ENCODE assay signal across 8 cellular contexts in the genomic region with DNA sequence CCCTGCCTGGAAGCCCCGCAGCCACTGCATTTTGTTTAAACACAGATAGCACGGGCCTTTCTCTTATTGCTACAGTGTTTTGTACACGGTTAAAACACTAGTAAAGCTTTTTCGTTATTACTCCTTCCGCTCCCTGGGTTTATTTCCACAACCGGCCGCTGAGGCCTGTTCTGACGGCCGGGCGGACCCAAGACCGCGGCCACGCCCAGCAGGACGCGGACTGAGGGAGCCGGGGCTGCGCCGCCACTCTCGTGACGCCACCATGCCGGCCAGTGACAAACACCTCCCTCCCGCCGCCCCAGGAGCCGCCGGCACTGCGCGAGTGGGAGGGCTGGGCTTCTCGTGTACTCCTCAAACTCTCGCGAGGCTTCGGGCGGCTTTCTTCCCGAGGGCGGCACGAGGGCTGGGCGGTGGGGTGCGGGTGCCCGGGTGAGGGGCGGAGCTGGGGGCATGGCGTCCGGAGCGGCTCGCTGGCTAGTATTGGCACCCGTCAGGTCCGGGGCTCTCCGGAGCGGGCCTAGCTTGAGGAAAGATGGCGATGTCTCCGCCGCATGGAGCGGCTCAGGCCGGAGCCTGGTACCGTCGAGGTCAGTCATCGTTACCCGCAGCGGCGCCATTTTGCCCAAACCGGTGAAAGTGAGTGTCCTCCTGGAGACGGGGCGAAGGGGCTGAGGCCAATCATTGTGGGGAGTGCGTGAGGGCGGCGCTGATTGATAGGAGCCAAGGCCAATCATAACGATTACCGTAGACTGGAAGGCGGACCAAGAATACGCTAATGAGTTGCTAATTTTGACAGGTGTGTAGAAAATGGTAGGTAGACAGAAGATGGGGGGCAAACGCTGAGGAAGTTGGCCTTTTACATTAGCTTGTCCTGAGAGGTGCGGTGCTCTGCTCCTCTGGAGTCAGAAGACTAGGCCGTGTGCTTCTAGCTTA. TPM values are rescaled to one million over a fixed set of nuclear protein-coding genes. Genes with fewer than 3 reads are reported as not detected.
DNase-seq lines count a peak whose midpoint lies in the region; ATAC-seq and TF ChIP-seq lines count a peak whose summit lies in the region.

A gene with protein sequence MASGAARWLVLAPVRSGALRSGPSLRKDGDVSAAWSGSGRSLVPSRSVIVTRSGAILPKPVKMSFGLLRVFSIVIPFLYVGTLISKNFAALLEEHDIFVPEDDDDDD (plus strand): TSS at position 382 of the 933 bp plus-strand sequence. CDS start 69 bp downstream, at position 451.

- intact Hi-C loops in activated CD4-positive, alpha-beta T cell treated with anti-CD3 and anti-CD28 coated beads, Interleukin-2, amount 10 ng/mL, durations not matched to agents 24 days and 14 days (cut with micrococcal nuclease): loop anchor here (1.0 to 10.0 kb wide), 4 partner anchors 9 to 245 kb away; a partner anchor contains a TSS
- intact Hi-C loops in colonic mucosa (cut with DNase I): no loop called here

- H3K27ac ChIP-seq in colonic mucosa (peak within 1 kb of the TSS; percentile 94), layer of hippocampus (ENCODE audit: low read depth, low read length) (peak within 1 kb of the TSS; percentile 99)

- no peaks in the 10 kb centered on the region for H3K9me3 Mint-ChIP-seq in activated CD4-positive, alpha-beta T cell treated with anti-CD3 and anti-CD28 coated beads, Interleukin-2, amount 10 ng/mL, durations not matched to agents 24 days and 14 days

- H3K36me3 Mint-ChIP-seq in activated CD4-positive, alpha-beta T cell treated with anti-CD3 and anti-CD28 coated beads, Interleukin-2, amount 10 ng/mL, durations not matched to agents 24 days and 14 days (ENCODE audit: low read depth): peaks cover 26% of the 10 kb centered on the region

- DNase-seq in BJ (ENCODE audit: low read depth): peak; percentile 78
- DNase-seq in NCI-H526 treated with DMSO at 0.1 percent for 48 hours (lab: John Stamatoyannopoulos, UW): peak; percentile 90
- peak; percentile 99 for DNase-seq in activated CD4-positive, alpha-beta T cell treated with anti-CD3 and anti-CD28 coated beads, Interleukin-2, amount 10 ng/mL, durations not matched to agents 24 days and 14 days
- DNase-seq in colonic mucosa: peak; percentile 100
- DNase-seq in stimulated activated CD4-positive, alpha-beta T cell treated with anti-CD3 and anti-CD28 coated beads, Interleukin-1b, Interleukin-23, amount 100 ng/mL, for 4 hours (ENCODE audit: low read depth in 2 of 2): peak; percentile 96

- H3K9ac ChIP-seq in colonic mucosa (ENCODE audit: low read depth in 2 of 2, low read length in 2 of 2): peak within 1 kb of the TSS; percentile 96 to 99

- H3K27me3 ChIP-seq in BJ (ENCODE audit: control insufficient read depth, insufficient read depth, low read length): no peaks in the 10 kb centered on the region
- no peaks in the 10 kb centered on the region for H3K27me3 ChIP-seq in colonic mucosa
- no peaks in the 10 kb centered on the region for H3K27me3 ChIP-seq in layer of hippocampus (ENCODE audit: control insufficient read depth, insufficient read depth, low read length)

- POLR2A ChIA-PET in BJ (lab: Charles Lee): interaction anchor here (0.6 to 1.3 kb wide), 3 partner anchors 11 to 296 kb away, joined by 3 to 29 read pairs (median 5); a partner anchor contains a TSS

- TF ChIP-seq CTCF in BJ (IDR thresholded peaks at IDR 0.05; ENCODE audit: insufficient read depth, low read depth, low read length): no peak
- TF ChIP-seq CTCF in colonic mucosa (IDR thresholded peaks at IDR 0.05): no peak

- H3K9me3 ChIP-seq in colonic mucosa: no peaks in the 10 kb centered on the region

- peaks cover 7% of the 10 kb centered on the region for H3K4me1 ChIP-seq in colonic mucosa

- H3K36me3 ChIP-seq in BJ (ENCODE audit: control insufficient read depth, insufficient read depth, low read length) (peaks cover 15% of the 10 kb centered on the region), colonic mucosa (peaks cover 6% of the 10 kb centered on the region)

- peak within 1 kb of the TSS; percentile 92 for H3K4me3 Mint-ChIP-seq in activated CD4-positive, alpha-beta T cell treated with anti-CD3 and anti-CD28 coated beads, Interleukin-2, amount 10 ng/mL, durations not matched to agents 24 days and 14 days

- CTCF ChIA-PET in BJ (lab: Yijun Ruan, JAX): interaction anchor here (0.6 to 1.5 kb wide), 6 partner anchors 10 to 394 kb away, joined by 3 to 8 read pairs (median 4); no protein-coding TSS in a partner anchor

- peak within 1 kb of the TSS; percentile 93 for H3K27ac Mint-ChIP-seq in activated CD4-positive, alpha-beta T cell treated with anti-CD3 and anti-CD28 coated beads, Interleukin-2, amount 10 ng/mL, durations not matched to agents 24 days and 14 days

- no peaks in the 10 kb centered on the region for H3K27me3 Mint-ChIP-seq in activated CD4-positive, alpha-beta T cell treated with anti-CD3 and anti-CD28 coated beads, Interleukin-2, amount 10 ng/mL, durations not matched to agents 24 days and 14 days

- H3K4me3 ChIP-seq in BJ (ENCODE audit: low read depth, low read length) (peak within 1 kb of the TSS; percentile 80), colonic mucosa (peak within 1 kb of the TSS; percentile 65)

- peak; percentile 87 for ATAC-seq in GM19324 (IDR thresholded peaks at IDR 0.05; ENCODE audit: low FRiP score, unreplicated experiment)
- peak; percentile 63 for ATAC-seq in HG03469 (IDR thresholded peaks at IDR 0.05; ENCODE audit: unreplicated experiment)

- H3K4me1 Mint-ChIP-seq in activated CD4-positive, alpha-beta T cell treated with anti-CD3 and anti-CD28 coated beads, Interleukin-2, amount 10 ng/mL, durations not matched to agents 24 days and 14 days: peaks cover 28% of the 10 kb centered on the region

RNA-seq across cellular contexts. Expression of the gene that starts here (rescaled TPM):
- polyA plus RNA-seq in BJ (2011; rRNA removed): 32.3 and 35.7 TPM in 2 replicates
- 3.6 and 10.9 TPM in 2 replicates for polyA minus RNA-seq in BJ (2011; rRNA and poly(A)+ RNA removed)
- 54.4 and 58.7 TPM in 2 replicates for total RNA-seq in activated CD4-positive, alpha-beta T cell treated with anti-CD3 and anti-CD28 coated beads, Interleukin-2, amount 10 ng/mL, durations not matched to agents 24 days and 14 days
- total RNA-seq in colonic mucosa: 100 to 1,000 TPM; 125 to 135 TPM

Comparison
In these comparisons a context has a peak if more than half of its experiments do, and no peak if none do; other contexts are left out.
1. Peak in every context shown above with its lines: DNase-seq, ATAC-seq, H3K4me3 ChIP-seq and H3K27ac ChIP-seq.